Comparison of ENCODE assay signal across 9 cellular contexts in the genomic region with DNA sequence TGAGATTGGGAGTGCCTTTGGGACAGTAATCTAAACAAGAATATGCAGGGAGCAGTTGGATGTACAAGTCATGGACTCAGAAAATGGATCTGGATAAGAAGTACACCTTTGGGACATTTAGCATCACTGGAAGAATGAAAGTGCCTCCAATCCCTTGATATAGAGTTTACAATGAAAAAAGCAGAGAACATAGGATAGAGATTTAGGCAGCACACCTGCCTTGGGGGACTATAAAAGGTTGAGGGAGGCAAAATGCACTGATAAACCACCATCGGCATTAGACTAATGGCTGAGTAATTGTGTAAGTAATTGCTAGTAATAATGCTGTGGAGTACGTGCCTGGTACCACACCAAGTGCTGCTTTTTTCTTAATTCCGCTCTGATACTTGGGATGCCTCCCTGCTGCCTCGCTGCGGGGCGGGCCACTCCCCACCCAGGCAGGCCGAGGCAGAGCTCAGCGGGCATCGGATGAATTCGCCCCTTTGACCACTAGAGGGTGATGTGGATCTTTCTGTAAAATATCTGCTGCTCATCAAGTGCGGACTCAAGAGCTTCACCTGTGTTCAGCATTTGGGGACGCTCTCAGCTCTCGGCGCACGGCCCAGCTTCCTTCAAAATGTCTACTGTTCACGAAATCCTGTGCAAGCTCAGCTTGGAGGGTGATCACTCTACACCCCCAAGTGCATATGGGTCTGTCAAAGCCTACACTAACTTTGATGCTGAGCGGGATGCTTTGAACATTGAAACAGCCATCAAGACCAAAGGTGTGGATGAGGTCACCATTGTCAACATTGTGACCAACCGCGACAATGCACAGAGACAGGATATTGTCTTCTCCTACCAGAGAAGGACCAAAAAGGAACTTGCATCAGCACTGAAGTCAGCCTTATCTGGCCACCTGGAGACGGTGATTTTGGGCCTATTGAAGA.
DNase-seq lines count a peak whose midpoint lies in the region; ATAC-seq and TF ChIP-seq lines count a peak whose summit lies in the region.
"Had no signal": no experiment of that assay in that cellular context is flagged by ENCODE, and none has a peak within 500 bp of the region (broad histone marks: within the 10 kb centered on the region; RNA-seq: fewer than 3 reads in every experiment).

No MANE protein-coding gene starts in this region.

- no peaks in the 10 kb centered on the region for H3K36me3 Mint-ChIP-seq in CD14-positive monocyte
- no peaks in the 10 kb centered on the region for H3K36me3 Mint-ChIP-seq in activated T-helper 17 cell treated with anti-CD3 and anti-CD28 coated beads, Interleukin-2, amount 50 U/mL, for 72 hours (ENCODE audit: low read depth)
- H3K36me3 Mint-ChIP-seq: IgD-negative memory B cell had no signal

- ATAC-seq in activated T-helper 17 cell treated with anti-CD3 and anti-CD28 coated beads, Interleukin-2, amount 50 U/mL, for 72 hours (replicated peaks) = peak; percentile 83
- ATAC-seq in foreskin keratinocyte (peak; percentile 66), omental fat pad (ENCODE audit: low FRiP score) (peak; percentile 71)

- H3K9me2 ChIP-seq in Karpas-422 (replicated peaks; ENCODE audit: insufficient read depth, low read length) = no peaks in the 10 kb centered on the region

- H3K27ac ChIP-seq in Karpas-422 (ENCODE audit: low read length) (no peak overlapping the region), RWPE1 (no peak overlapping the region), foreskin keratinocyte (no peak overlapping the region), tibial artery (no peak overlapping the region)

- H3K4me1 ChIP-seq in Karpas-422 (ENCODE audit: low read length) (no peaks in the 10 kb centered on the region), foreskin keratinocyte (peaks cover 22% of the 10 kb centered on the region), tibial artery (no peaks in the 10 kb centered on the region)

- peaks cover 1 to 8% (median 4%) of the 10 kb centered on the region in 3 donors for H3K27me3 Mint-ChIP-seq in CD14-positive monocyte (ENCODE audit: low read depth in 3 of 3)
- peaks cover 18% of the 10 kb centered on the region for H3K27me3 Mint-ChIP-seq in activated T-helper 17 cell treated with anti-CD3 and anti-CD28 coated beads, Interleukin-2, amount 50 U/mL, for 72 hours

- no peaks in the 10 kb centered on the region for H4K20me1 ChIP-seq in Karpas-422 (ENCODE audit: insufficient read depth, low read depth, low read length)

- CTCF ChIA-PET in RWPE1 (lab: Yijun Ruan, JAX) = interaction anchor here (0.5 to 4.6 kb wide), 22 partner anchors 10 to 528 kb away, joined by 3 to 80 read pairs (median 3); a partner anchor contains a TSS

- DNase-seq in CD14-positive monocyte (ENCODE audit: low spot score) = peak; percentile 56
- peak; percentile 55 for DNase-seq in GM19240 (ENCODE audit: insufficient read length, low spot score)
- DNase-seq in Karpas-422 = peak; percentile 92
- peak; percentile 85 for DNase-seq in RWPE1 (ENCODE audit: low spot score)
- DNase-seq in foreskin keratinocyte = peak; percentile 33 to 65
- peak; percentile 38 for DNase-seq in omental fat pad (ENCODE audit: low spot score)
- peak in 1 of 2 donors; percentile 33 for DNase-seq in tibial artery

- no peaks in the 10 kb centered on the region for H3K9me3 ChIP-seq in Karpas-422 (ENCODE audit: low read length)
- H3K9me3 ChIP-seq in tibial artery = no peaks in the 10 kb centered on the region

- no peak overlapping the region for H3K9ac ChIP-seq in Karpas-422 (ENCODE audit: low read length)

- H3K36me3 ChIP-seq in Karpas-422 (ENCODE audit: insufficient read depth, low read length) (no peaks in the 10 kb centered on the region), tibial artery (no peaks in the 10 kb centered on the region)

- H3K4me1 Mint-ChIP-seq in CD14-positive monocyte = peaks cover 8% of the 10 kb centered on the region
- H3K4me1 Mint-ChIP-seq in activated T-helper 17 cell treated with anti-CD3 and anti-CD28 coated beads, Interleukin-2, amount 50 U/mL, for 72 hours = no peaks in the 10 kb centered on the region

- no peak overlapping the region for H3K4me3 ChIP-seq in Karpas-422 (ENCODE audit: low read length)
- no peak overlapping the region for H3K4me3 ChIP-seq in tibial artery

- intact Hi-C loops in CD14-positive monocyte (cut with micrococcal nuclease) = loop anchor here (2.0 kb wide), 1 partner anchor 99 kb away; no protein-coding TSS in a partner anchor
- intact Hi-C loops in tibial artery (cut with DNase I; ENCODE audit: low total_unique reads) = loop anchor here (2.0 kb wide), 1 partner anchor 99 kb away; no protein-coding TSS in a partner anchor

- H3K9me3 Mint-ChIP-seq in CD14-positive monocyte = no peaks in the 10 kb centered on the region
- no peaks in the 10 kb centered on the region for H3K9me3 Mint-ChIP-seq in activated T-helper 17 cell treated with anti-CD3 and anti-CD28 coated beads, Interleukin-2, amount 50 U/mL, for 72 hours
- H3K9me3 Mint-ChIP-seq: IgD-negative memory B cell had no signal

- H3K27me3 ChIP-seq in Karpas-422 (ENCODE audit: low read length) (no peaks in the 10 kb centered on the region), foreskin keratinocyte (peaks cover under 1% of the 10 kb centered on the region), tibial artery (peaks cover 0 to 9% of the 10 kb centered on the region in 2 donors)

- H3K79me2 ChIP-seq in Karpas-422 (ENCODE audit: low read length) = no peaks in the 10 kb centered on the region

- no peak overlapping the region for H3K4me3 Mint-ChIP-seq in CD14-positive monocyte
- H3K4me3 Mint-ChIP-seq in activated T-helper 17 cell treated with anti-CD3 and anti-CD28 coated beads, Interleukin-2, amount 50 U/mL, for 72 hours = no peak overlapping the region
- H3K4me3 Mint-ChIP-seq: IgD-negative memory B cell had no signal

- H3K4me2 ChIP-seq in Karpas-422 (ENCODE audit: low read depth, low read length, poor library complexity, severe bottlenecking) = no peak overlapping the region

- POLR2A ChIA-PET in RWPE1 (lab: Yijun Ruan, JAX; ENCODE audit: low non-redundant PET) = no interaction called here

- no peak overlapping the region for H3K27ac Mint-ChIP-seq in CD14-positive monocyte
- no peak overlapping the region for H3K27ac Mint-ChIP-seq in activated T-helper 17 cell treated with anti-CD3 and anti-CD28 coated beads, Interleukin-2, amount 50 U/mL, for 72 hours
- H3K27ac Mint-ChIP-seq: IgD-negative memory B cell had no signal

- no peak overlapping the region for H2AFZ ChIP-seq in Karpas-422 (ENCODE audit: low read length)

- TF ChIP-seq CTCF in CD14-positive monocyte (IDR thresholded peaks at IDR 0.05) (peak; percentile 94), RWPE1 (conservative IDR thresholded peaks at IDR 0.05; ENCODE audit: low read depth) (peak; percentile 98), foreskin keratinocyte (conservative IDR thresholded peaks at IDR 0.05) (peak; percentile 96), omental fat pad (IDR thresholded peaks at IDR 0.05) (peak in 1 of 3 donors; percentile 52), tibial artery (IDR thresholded peaks at IDR 0.05) (peak; percentile 80 to 81)
